Comparison of ENCODE assay signal across 1 cellular context in genomic region chr22:40182231-40182835, GRCh38.
TF ChIP-seq lines count a peak whose summit lies in the region.

No MANE protein-coding gene starts in this region.

TF ChIP-seq in GM12878, 131 proteins besides CTCF, POLR2A, EP300 and RAD21 (continued from another document):
- TF ChIP-seq ZBTB4 (CRISPR knock-in tag; IDR thresholded peaks at IDR 0.05): no peak
- TF ChIP-seq CEBPB (IDR thresholded peaks at IDR 0.05; ENCODE audit: borderline replicate concordance in 1 of 2, low read depth in 2 of 2, low read length in 2 of 2): no peak
- TF ChIP-seq EZH2 (IDR thresholded peaks at IDR 0.05; ENCODE audit: borderline replicate concordance, control insufficient read depth, low read depth, low read length): no peak
- TF ChIP-seq SUZ12 (IDR thresholded peaks at IDR 0.05; ENCODE audit: unreplicated experiment): no peak
- TF ChIP-seq SP1 (IDR thresholded peaks at IDR 0.05; ENCODE audit: low read depth, low read length): no peak
- no peak for TF ChIP-seq NR2C2 (IDR thresholded peaks at IDR 0.05; ENCODE audit: borderline replicate concordance, control insufficient read depth, insufficient read length, low read depth)
- no peak for TF ChIP-seq NKRF (conservative IDR thresholded peaks at IDR 0.05)
- TF ChIP-seq CBFB (IDR thresholded peaks at IDR 0.05; ENCODE audit: low read depth): no peak
- TF ChIP-seq ATF2 (IDR thresholded peaks at IDR 0.05; ENCODE audit: low read length): no peak
- no peak for TF ChIP-seq BACH1 (IDR thresholded peaks at IDR 0.05; ENCODE audit: borderline replicate concordance)
- no peak for TF ChIP-seq E2F4 (IDR thresholded peaks at IDR 0.05; ENCODE audit: low read depth, low read length)
- no peak for TF ChIP-seq WRNIP1 (IDR thresholded peaks at IDR 0.05; ENCODE audit: borderline replicate concordance, low read depth, low read length)
- no peak for TF ChIP-seq NFXL1 (IDR thresholded peaks at IDR 0.05; ENCODE audit: borderline replicate concordance)
